In the genomic region with DNA sequence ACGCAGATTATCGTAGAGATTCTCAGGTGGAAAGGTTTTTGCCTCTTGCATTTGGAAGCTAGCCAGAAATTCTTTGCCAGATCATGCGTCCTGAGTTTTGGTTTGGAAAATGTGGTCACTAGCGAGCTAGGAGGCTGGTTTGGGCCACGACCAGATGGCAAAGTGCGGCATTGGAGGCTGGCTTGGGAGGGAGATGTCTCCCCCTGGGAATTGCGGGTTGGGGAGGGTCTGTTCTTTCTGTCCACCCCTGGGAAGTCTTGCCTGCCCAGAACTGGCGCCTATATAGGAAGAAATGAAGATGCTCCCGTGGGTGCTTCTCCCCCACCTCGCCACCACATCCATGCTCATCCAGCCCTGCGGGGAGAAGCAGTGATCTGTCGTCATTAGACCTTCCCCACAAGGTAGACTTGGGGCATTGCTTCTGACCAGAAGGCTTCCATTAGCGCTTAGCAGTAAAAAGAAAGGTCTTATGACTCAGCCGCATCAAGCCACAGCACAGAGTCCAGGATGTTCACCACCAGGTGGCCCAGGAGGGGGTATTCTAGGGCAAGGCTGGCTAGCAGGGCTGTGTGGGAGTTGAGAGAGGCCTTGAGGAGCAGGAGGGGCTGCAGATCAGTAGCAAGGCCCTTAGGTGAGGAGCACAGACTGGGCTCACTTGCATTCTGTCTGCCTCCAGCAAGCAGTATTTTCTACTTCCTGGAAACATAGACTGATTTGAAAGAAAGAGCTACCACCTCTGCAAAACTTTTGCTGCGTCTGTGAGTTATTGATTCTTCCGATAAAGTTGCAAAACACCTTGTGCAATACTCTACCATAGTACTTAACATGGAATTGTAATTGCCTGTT, we compare ENCODE assay signal across 8 cellular contexts. TPM values are rescaled to one million over a fixed set of nuclear protein-coding genes. Genes with fewer than 3 reads are reported as not detected.
A peak's percentile ranks its signal among the peaks of the same experiment; 100 is the strongest.
DNase-seq lines count a peak whose midpoint lies in the region; ATAC-seq, FAIRE-seq and TF ChIP-seq lines count a peak whose summit lies in the region.

No MANE protein-coding gene starts in this region.

- no peaks in the 10 kb centered on the region for H3K36me3 ChIP-seq in left ventricle myocardium inferior

- ATAC-seq in HG02938 (IDR thresholded peaks at IDR 0.05; ENCODE audit: unreplicated experiment) = peak; percentile 29

- H3K4me1 ChIP-seq in left ventricle myocardium inferior = peaks cover 65% of the 10 kb centered on the region

- no peaks in the 10 kb centered on the region for H3K27me3 ChIP-seq in left ventricle myocardium inferior (ENCODE audit: low read depth)

- no peak for FAIRE-seq in frontal cortex (lab: Jason Lieb, UNC)

- intact Hi-C loops in left ventricle myocardium inferior (cut with micrococcal nuclease) = no loop called here

- DNase-seq in DMS79 (lab: John Stamatoyannopoulos, UW) (peak; percentile 11), DMS79 treated with DMSO at 0.1 percent for 48 hours (lab: John Stamatoyannopoulos, UW) (no peak), SIG-M5 treated with dmso at 0.1 percent for 504 hours (lab: John Stamatoyannopoulos, UW; ENCODE audit: unreplicated experiment) (peak; percentile 90), left ventricle myocardium inferior (no peak), frontal cortex (ENCODE audit: low spot score in 2 of 2) (no peak)
- peak; percentile 69 for DNase-seq in activated effector memory CD4-positive, alpha-beta T cell treated with Interleukin-2 at 50 U/mL for 16 hours
- peak; percentile 56 to 62 for DNase-seq in stimulated activated CD4-positive, alpha-beta T cell treated with anti-CD3 and anti-CD28 coated beads, Interleukin-15, amount 100 ng/mL, for 1 hour (ENCODE audit: low read depth in 1 of 2, low spot score in 1 of 2)

- no peaks in the 10 kb centered on the region for H3K9me3 ChIP-seq in left ventricle myocardium inferior (replicated peaks)

- TF ChIP-seq CTCF in left ventricle myocardium inferior (IDR thresholded peaks at IDR 0.05; ENCODE audit: borderline replicate concordance) = peak; percentile 40

- H3K27ac ChIP-seq in left ventricle myocardium inferior (replicated peaks) = peak overlapping the region; percentile 94

- H3K4me3 ChIP-seq in left ventricle myocardium inferior = no peak overlapping the region

RNA-seq across cellular contexts. Expression of a gene that starts 1.5 kb away (rescaled TPM):
- total RNA-seq in left ventricle myocardium inferior = 203 TPM
- total RNA-seq in frontal cortex = 455 TPM

Comparison
In these comparisons a context has a peak if more than half of its experiments do, and no peak if none do; other contexts are left out.
1. DNase-seq: peak in DMS79 (single experiment), SIG-M5 treated with dmso at 0.1 percent for 504 hours (single experiment), activated effector memory CD4-positive, alpha-beta T cell treated with Interleukin-2 at 50 U/mL for 16 hours (single experiment) and stimulated activated CD4-positive, alpha-beta T cell treated with anti-CD3 and anti-CD28 coated beads, Interleukin-15, amount 100 ng/mL, for 1 hour (2 of 2); none in DMS79 treated with DMSO at 0.1 percent for 48 hours (single experiment), left ventricle myocardium inferior (single experiment) and frontal cortex (0 of 2).